ENCODE assay signal across 10 cellular contexts in the genomic region with DNA sequence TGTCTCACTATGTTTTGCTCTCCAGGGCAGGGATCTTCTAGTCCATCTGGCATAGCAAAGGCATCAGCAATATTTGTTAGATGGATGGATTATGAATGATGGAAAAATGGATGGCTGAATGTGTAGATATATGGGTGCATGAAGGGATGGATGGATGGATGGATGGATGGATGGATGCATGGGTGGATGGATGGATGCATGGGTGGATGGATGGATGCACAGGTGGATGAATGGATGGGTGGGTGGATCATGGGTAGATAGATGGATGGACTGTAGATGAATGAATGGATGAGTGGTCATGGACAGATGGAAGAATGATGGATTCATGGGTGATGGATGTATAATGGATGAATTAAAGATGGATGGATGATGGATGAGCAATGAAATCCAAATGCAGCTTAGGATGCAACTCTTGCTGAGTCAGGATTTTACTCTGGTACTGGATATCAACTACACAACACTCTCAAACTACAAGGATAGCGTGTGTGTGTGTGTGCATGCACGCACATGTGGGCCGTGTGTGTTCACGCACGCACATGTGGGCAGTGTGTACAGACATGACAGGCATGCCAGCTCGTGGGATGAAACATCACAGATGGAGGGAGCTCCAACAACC. TPM values are rescaled to one million over a fixed set of nuclear protein-coding genes. Genes with fewer than 3 reads are reported as not detected.
"Had no signal": no experiment of that assay in that cellular context is flagged by ENCODE, and none has a peak within 500 bp of the region (broad histone marks: within the 10 kb centered on the region; RNA-seq: fewer than 3 reads in every experiment).

No MANE protein-coding gene starts in this region.

- H3K9ac ChIP-seq: KMS-11 had no signal

- H3K4me2 ChIP-seq: GM23338, KMS-11 had no signal

- H3K27ac Mint-ChIP-seq: GM23338 had no signal

- ATAC-seq: GM23338, HCT116 had no signal

- DNase-seq: Karpas-422, KBM-7 had no signal

- H3K36me3 ChIP-seq: HAP-1 had no signal

- H3K4me3 Mint-ChIP-seq: GM23338 had no signal

- H3K9me3 ChIP-seq: HAP-1 had no signal

- H3K27ac ChIP-seq: HL-60, KMS-11 had no signal

- FAIRE-seq: H1, H54 had no signal

- H3K4me1 Mint-ChIP-seq: GM23338 had no signal

- H3K4me1 ChIP-seq: HAP-1 had no signal

- H3K4me3 ChIP-seq: GM23338, HAP-1 had no signal

- H2AFZ ChIP-seq: GM23338 had no signal

RNA-seq across cellular contexts. Expression of gene GSG1L, which starts 34.0 kb away (rescaled TPM):
- total RNA-seq: HT1080 had no signal
